ENCODE assay signal across 8 cellular contexts in genomic region chr5:157431544-157432200, GRCh38. TPM values are rescaled to one million over a fixed set of nuclear protein-coding genes. Genes with fewer than 3 reads are reported as not detected.
DNase-seq lines count a peak whose midpoint lies in the region; ATAC-seq, FAIRE-seq and TF ChIP-seq lines count a peak whose summit lies in the region.

No MANE protein-coding gene starts in this region.

- H3K9me3 ChIP-seq in Peyer's patch: no peaks in the 10 kb centered on the region
- no peaks in the 10 kb centered on the region for H3K9me3 ChIP-seq in HepG2 (ENCODE audit: low read length)

- H3K4me2 ChIP-seq in HepG2 (ENCODE audit: low read depth, low read length): no peak overlapping the region

- ATAC-seq in GM18907 (IDR thresholded peaks at IDR 0.05; ENCODE audit: unreplicated experiment) (peak; percentile 71), HG03565 (IDR thresholded peaks at IDR 0.05; ENCODE audit: unreplicated experiment) (peak; percentile 64), HepG2 (peak; percentile 72)

- H3K27ac Mint-ChIP-seq in type B pancreatic cell: no peak overlapping the region

- intact Hi-C loops in HepG2 (cut with micrococcal nuclease; ENCODE audit: unreplicated experiment): loop anchor here (2.0 to 10.0 kb wide), 2 partner anchors 45 to 283 kb away; no protein-coding TSS in a partner anchor

- no peaks in the 10 kb centered on the region for H3K36me3 ChIP-seq in Peyer's patch
- H3K36me3 ChIP-seq in HepG2 (replicated peaks in 1 of 2; ENCODE audit: control insufficient read depth in 1 of 2, insufficient read depth in 2 of 2, low read length in 2 of 2): no peaks in the 10 kb centered on the region

- no peak overlapping the region for H3K4me3 Mint-ChIP-seq in type B pancreatic cell

- BruUV-seq in HepG2 (replicated peaks; lab: Mats Ljungman, UMichigan): no TSS peak

- 7% methylated on average over 4 of the region's 4 CpGs for WGBS in HepG2 (ENCODE audit: low lambda C conversion rate)

- H3K4me1 ChIP-seq in Peyer's patch (no peaks in the 10 kb centered on the region), HepG2 (ENCODE audit: insufficient read depth, low read length) (no peaks in the 10 kb centered on the region)

- H3K79me2 ChIP-seq in HepG2 (ENCODE audit: insufficient read depth, low read length): no peaks in the 10 kb centered on the region

- H3K9me3 Mint-ChIP-seq in type B pancreatic cell: no peaks in the 10 kb centered on the region

- no peaks in the 10 kb centered on the region for H4K20me1 ChIP-seq in HepG2 (ENCODE audit: insufficient read depth, low read length)

- FAIRE-seq in HepG2 (lab: Jason Lieb, UNC): no peak

- no peaks in the 10 kb centered on the region for H3K27me3 ChIP-seq in Peyer's patch
- H3K27me3 ChIP-seq in HepG2 (ENCODE audit: control insufficient read depth in 1 of 2, insufficient read depth in 2 of 2, low read length in 2 of 2): no peaks in the 10 kb centered on the region

- CTCF ChIA-PET in HepG2 (lab: Yijun Ruan, JAX; ENCODE audit: low intra/inter-chr PET ratio, low total read pairs): interaction anchor here (0.8 to 1.4 kb wide), 3 partner anchors 45 to 311 kb away, joined by 3 to 12 read pairs (median 3); no protein-coding TSS in a partner anchor

- no peak overlapping the region for H3K27ac ChIP-seq in Peyer's patch
- H3K27ac ChIP-seq in HepG2 (ENCODE audit: extremely low read length, insufficient read depth, low read length): no peak overlapping the region

- H2AFZ ChIP-seq in HepG2 (ENCODE audit: low read length): no peak overlapping the region

- H3K36me3 Mint-ChIP-seq in type B pancreatic cell: no peaks in the 10 kb centered on the region

- in situ Hi-C loops in Caki2 (cut with HindIII; ENCODE audit: low pct_unique_long_range_greater_than_20kb, low sequenced_read_pairs) (no loop called here), HepG2 (cut with HindIII; ENCODE audit: extremely low pct_ligation_motif_present, low pct_unique_long_range_greater_than_20kb) (no loop called here)

- peak; percentile 25 to 67 (median 62) for TF ChIP-seq CTCF in Peyer's patch (IDR thresholded peaks at IDR 0.05)
- TF ChIP-seq CTCF in HepG2 (CRISPR knock-in tag; IDR thresholded peaks at IDR 0.05): peak; percentile 66
- TF ChIP-seq CTCF in type B pancreatic cell (conservative IDR thresholded peaks at IDR 0.05): peak; percentile 68

- DNase-seq in Caki2 (ENCODE audit: low read depth) (peak; percentile 76), Peyer's patch (peak in 2 of 3 donors; percentile 31 to 55), cerebellum (ENCODE audit: low spot score) (peak; percentile 68), HepG2 (ENCODE audit: low spot score) (peak; percentile 34), type B pancreatic cell (ENCODE audit: extremely low spot score, unreplicated experiment) (no peak), T-helper 9 cell (no peak)

- no peak for TF ChIP-seq EP300 in HepG2 (IDR thresholded peaks at IDR 0.05; ENCODE audit: low read depth in 2 of 2, low read length in 2 of 2)
- no peak for TF ChIP-seq EP300 in HepG2 (CRISPR knock-in tag; IDR thresholded peaks at IDR 0.05; ENCODE audit: borderline replicate concordance)

- TF ChIP-seq POLR2A in Peyer's patch (IDR thresholded peaks at IDR 0.05) (no peak), HepG2 (IDR thresholded peaks at IDR 0.05; ENCODE audit: insufficient read depth in 1 of 2, low read depth in 2 of 2, low read length in 2 of 2) (no peak)

- H3K4me1 Mint-ChIP-seq in type B pancreatic cell (ENCODE audit: unreplicated experiment): no peaks in the 10 kb centered on the region

- no peak overlapping the region for H3K9ac ChIP-seq in HepG2 (ENCODE audit: insufficient read depth, low read depth, low read length)

- TF ChIP-seq RAD21 in HepG2 (CRISPR knock-in tag; IDR thresholded peaks at IDR 0.05): no peak

- peaks cover 10% of the 10 kb centered on the region for H3K27me3 Mint-ChIP-seq in type B pancreatic cell

- no peak overlapping the region for H3K4me3 ChIP-seq in Peyer's patch
- no peak overlapping the region for H3K4me3 ChIP-seq in HepG2 (replicated peaks in 1 of 3; ENCODE audit: insufficient read depth in 1 of 3, low read depth in 2 of 3, low read length in 3 of 3)

- POLR2A ChIA-PET in HepG2 (lab: Yijun Ruan, JAX): no interaction called here

TF ChIP-seq in HepG2, 621 proteins besides CTCF, POLR2A, EP300 and RAD21:
- TF ChIP-seq SMC3 (IDR thresholded peaks at IDR 0.05; ENCODE audit: low read length): peak; percentile 67
- TF ChIP-seq MED13 (CRISPR knock-in tag; IDR thresholded peaks at IDR 0.05): no peak
- TF ChIP-seq DR1 (CRISPR knock-in tag; IDR thresholded peaks at IDR 0.05): no peak
- no peak for TF ChIP-seq ZNF225 (CRISPR knock-in tag; IDR thresholded peaks at IDR 0.05)
- TF ChIP-seq STAG1 (CRISPR knock-in tag; IDR thresholded peaks at IDR 0.05): peak; percentile 56

RNA-seq across cellular contexts. Expression of gene NIPAL4, which starts 28.3 kb away (rescaled TPM):
- total RNA-seq in Caki2 (2014; rRNA removed; shearing (Covaris generic); ENCODE audit: low replicate concordance): not detected in 2 replicates
- total RNA-seq in Peyer's patch (not detected), cerebellum (not detected), HepG2 (2016; rRNA removed; fragmentation: Illumina TruSeq; extraction: Trizol) (not detected in 2 replicates), type B pancreatic cell (ENCODE audit: low replicate concordance) (0.46 and 0.59 TPM in 2 replicates)
- total RNA-seq in HepG2 (2016; cell fraction: cytosol; rRNA removed; fragmentation: Illumina TruSeq; extraction: Trizol; ENCODE audit: low read depth): not detected in 2 replicates
- not detected in 2 replicates for total RNA-seq in HepG2 (2016; cell fraction: insoluble cytoplasmic fraction; rRNA removed; fragmentation: Illumina TruSeq; extraction: Trizol)
- not detected in 2 replicates for total RNA-seq in HepG2 (2016; cell fraction: membrane; rRNA removed; fragmentation: Illumina TruSeq; extraction: Trizol)
- not detected in 2 replicates for total RNA-seq in HepG2 (2016; cell fraction: nucleus; rRNA removed; fragmentation: Illumina TruSeq; extraction: Trizol)
- not detected in 2 replicates for polyA plus RNA-seq in HepG2 (2011; rRNA removed)
- not detected in 2 replicates for polyA plus RNA-seq in HepG2 (2011; cell fraction: cytosol; rRNA removed)
- polyA plus RNA-seq in HepG2 (2011; cell fraction: nucleus; rRNA removed): not detected in 2 replicates
- not detected in 2 replicates for polyA plus RNA-seq in HepG2 (2012)
- polyA plus RNA-seq in HepG2 (2016; cell fraction: cytosol; fragmentation: Illumina TruSeq; extraction: Trizol; ENCODE audit: low read depth): not detected in 2 replicates
- not detected in 2 replicates for polyA plus RNA-seq in HepG2 (2016; cell fraction: insoluble cytoplasmic fraction; fragmentation: Illumina TruSeq; extraction: Trizol; ENCODE audit: low read depth)
- polyA plus RNA-seq in HepG2 (2016; cell fraction: membrane; fragmentation: Illumina TruSeq; extraction: Trizol; ENCODE audit: low read depth): not detected in 2 replicates
- not detected in 2 replicates for polyA plus RNA-seq in HepG2 (2016; cell fraction: nucleus; fragmentation: Illumina TruSeq; extraction: Trizol; ENCODE audit: insufficient read depth, low read depth)
- polyA minus RNA-seq in HepG2 (2011; rRNA and poly(A)+ RNA removed; ENCODE audit: low replicate concordance): not detected in 2 replicates
- polyA minus RNA-seq in HepG2 (2011; cell fraction: cytosol; rRNA and poly(A)+ RNA removed): not detected in 2 replicates
- not detected in 2 replicates for polyA minus RNA-seq in HepG2 (2011; cell fraction: nucleus; rRNA and poly(A)+ RNA removed)

Comparison
In these comparisons a context has a peak if more than half of its experiments do, and no peak if none do; other contexts are left out.
1. DNase-seq: peak in Caki2 (single experiment), Peyer's patch (2 of 3), cerebellum (single experiment) and HepG2 (single experiment); none in type B pancreatic cell (single experiment) and T-helper 9 cell (single experiment).
2. Peak in every context shown above with its lines, with median percentiles within 50 percentile points of each other: ATAC-seq and CTCF ChIP-seq.